In the genomic region with DNA sequence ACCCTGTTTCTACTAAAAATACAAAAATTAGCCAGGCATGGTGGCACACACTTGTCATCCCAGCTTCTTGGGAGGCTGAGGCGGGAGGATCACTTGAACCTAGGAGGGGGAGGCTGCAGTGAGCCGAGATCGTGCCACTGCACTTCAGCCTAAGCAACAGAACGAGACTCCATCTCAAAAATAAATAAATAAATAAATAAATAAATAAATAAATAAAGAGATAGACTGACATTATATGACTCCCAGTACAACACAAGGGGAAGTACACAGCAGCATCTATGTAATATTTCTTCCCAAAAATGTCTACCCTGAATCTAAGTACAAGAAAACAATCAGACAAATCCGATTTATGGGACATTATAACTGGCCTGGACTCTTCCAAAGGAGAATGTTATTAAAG, we compare ENCODE assay signal across 17 cellular contexts. TPM values are rescaled to one million over a fixed set of nuclear protein-coding genes. Genes with fewer than 3 reads are reported as not detected.
A peak's percentile ranks its signal among the peaks of the same experiment; 100 is the strongest.
DNase-seq lines count a peak whose midpoint lies in the region; ATAC-seq and TF ChIP-seq lines count a peak whose summit lies in the region.
"Had no signal": no experiment of that assay in that cellular context is flagged by ENCODE, and none has a peak within 500 bp of the region (broad histone marks: within the 10 kb centered on the region; RNA-seq: fewer than 3 reads in every experiment).

No MANE protein-coding gene starts in this region.

- no peak for ATAC-seq in WTC11
- ATAC-seq: CD8-positive, alpha-beta T cell; GM12878 had no signal

- H3K4me1 Mint-ChIP-seq in WTC11 (peaks cover 14% of the 10 kb centered on the region), endothelial cell (ENCODE audit: unreplicated experiment) (peaks cover 14% of the 10 kb centered on the region)

- H3K36me3 Mint-ChIP-seq in WTC11 (no peaks in the 10 kb centered on the region; the same call in 1 of the 2 replicates), endothelial cell (ENCODE audit: low read depth, unreplicated experiment) (no peaks in the 10 kb centered on the region)

- CTCF ChIA-PET in RWPE1 (lab: Yijun Ruan, JAX) (no interaction called here), WTC11 (lab: Charles Lee) (no interaction called here)

- POLR2A ChIA-PET in RWPE1 (lab: Yijun Ruan, JAX; ENCODE audit: low non-redundant PET), result no interaction called here
- POLR2A ChIA-PET in WTC11 (lab: Charles Lee), result interaction anchor here (0.6 to 0.7 kb wide), 2 partner anchors 29 to 39 kb away, joined by 4 to 5 read pairs; no protein-coding TSS in a partner anchor

- TF ChIP-seq CTCF in RWPE1 (conservative IDR thresholded peaks at IDR 0.05; ENCODE audit: low read depth) (no peak), WTC11 (IDR thresholded peaks at IDR 0.05) (no peak), endothelial cell (IDR thresholded peaks at IDR 0.05; ENCODE audit: unreplicated experiment) (no peak)

- peak overlapping the region; percentile 71; the same call in 1 of the 2 replicates for H3K27ac Mint-ChIP-seq in WTC11
- H3K27ac Mint-ChIP-seq in endothelial cell (ENCODE audit: unreplicated experiment), result no peak overlapping the region
- H3K27ac Mint-ChIP-seq: CD4-positive, alpha-beta T cell; CD8-positive, alpha-beta T cell had no signal

- H3K27me3 Mint-ChIP-seq in WTC11 (ENCODE audit: low read depth) (no peaks in the 10 kb centered on the region), endothelial cell (ENCODE audit: unreplicated experiment) (peaks cover 2% of the 10 kb centered on the region)
- H3K27me3 Mint-ChIP-seq: CD4-positive, alpha-beta T cell had no signal

- DNase-seq in RWPE1 (ENCODE audit: low spot score) (no peak), WTC11 (ENCODE audit: low spot score) (no peak), endothelial cell (ENCODE audit: low spot score) (no peak), Kasumi-1 (lab: John Stamatoyannopoulos, UW) (no peak), CD1c-positive myeloid dendritic cell (ENCODE audit: extremely low spot score) (no peak)
- DNase-seq: 8988T; ACHN; BE2C; C1 segment of cervical spinal cord; Caco-2; Calu3; CD4-positive, alpha-beta T cell; CD8-positive, alpha-beta T cell; DMS79 treated with DMSO at 0.1 percent for 48 hours had no signal

- H3K9me3 Mint-ChIP-seq in WTC11 (peaks cover 4% of the 10 kb centered on the region; the same call in 1 of the 2 replicates), endothelial cell (ENCODE audit: unreplicated experiment) (no peaks in the 10 kb centered on the region)
- H3K9me3 Mint-ChIP-seq: CD4-positive, alpha-beta T cell; CD8-positive, alpha-beta T cell had no signal

- H3K27ac ChIP-seq in RWPE1, result 0 out of 2 replicates have a peak overlapping the region, but pooled peaks have one; percentile 37
- H3K27ac ChIP-seq: BLaER1 had no signal

- H3K4me3 Mint-ChIP-seq in WTC11 (no peak overlapping the region), endothelial cell (ENCODE audit: unreplicated experiment) (no peak overlapping the region)
- H3K4me3 Mint-ChIP-seq: CD14-positive monocyte; CD4-positive, alpha-beta T cell; CD8-positive, alpha-beta T cell had no signal

TF ChIP-seq in WTC11, 78 proteins besides CTCF, POLR2A, EP300 and RAD21:
- TF ChIP-seq MXD4 (CRISPR knock-in tag; IDR thresholded peaks at IDR 0.05; ENCODE audit: borderline replicate concordance) (no peak), ZNF317 (CRISPR knock-in tag; IDR thresholded peaks at IDR 0.05; ENCODE audit: borderline replicate concordance, low read depth) (no peak), JAZF1 (CRISPR knock-in tag; IDR thresholded peaks at IDR 0.05) (no peak), FOXJ3 (CRISPR knock-in tag; IDR thresholded peaks at IDR 0.05; ENCODE audit: borderline replicate concordance) (no peak), ESRRA (CRISPR knock-in tag; IDR thresholded peaks at IDR 0.05; ENCODE audit: borderline replicate concordance) (no peak)
- TF ChIP-seq, protein P1, sequence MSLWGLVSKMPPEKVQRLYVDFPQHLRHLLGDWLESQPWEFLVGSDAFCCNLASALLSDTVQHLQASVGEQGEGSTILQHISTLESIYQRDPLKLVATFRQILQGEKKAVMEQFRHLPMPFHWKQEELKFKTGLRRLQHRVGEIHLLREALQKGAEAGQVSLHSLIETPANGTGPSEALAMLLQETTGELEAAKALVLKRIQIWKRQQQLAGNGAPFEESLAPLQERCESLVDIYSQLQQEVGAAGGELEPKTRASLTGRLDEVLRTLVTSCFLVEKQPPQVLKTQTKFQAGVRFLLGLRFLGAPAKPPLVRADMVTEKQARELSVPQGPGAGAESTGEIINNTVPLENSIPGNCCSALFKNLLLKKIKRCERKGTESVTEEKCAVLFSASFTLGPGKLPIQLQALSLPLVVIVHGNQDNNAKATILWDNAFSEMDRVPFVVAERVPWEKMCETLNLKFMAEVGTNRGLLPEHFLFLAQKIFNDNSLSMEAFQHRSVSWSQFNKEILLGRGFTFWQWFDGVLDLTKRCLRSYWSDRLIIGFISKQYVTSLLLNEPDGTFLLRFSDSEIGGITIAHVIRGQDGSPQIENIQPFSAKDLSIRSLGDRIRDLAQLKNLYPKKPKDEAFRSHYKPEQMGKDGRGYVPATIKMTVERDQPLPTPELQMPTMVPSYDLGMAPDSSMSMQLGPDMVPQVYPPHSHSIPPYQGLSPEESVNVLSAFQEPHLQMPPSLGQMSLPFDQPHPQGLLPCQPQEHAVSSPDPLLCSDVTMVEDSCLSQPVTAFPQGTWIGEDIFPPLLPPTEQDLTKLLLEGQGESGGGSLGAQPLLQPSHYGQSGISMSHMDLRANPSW (CRISPR knock-in tag; conservative IDR thresholded peaks at IDR 0.05; ENCODE audit: low read depth), result no peak

RNA-seq across cellular contexts. Expression of a gene that starts 35.1 kb away (rescaled TPM):
- total RNA-seq in WTC11 (2021) (42.0 to 43.4 TPM (median 42.7 TPM) in 3 replicates), endothelial cell (ENCODE audit: unreplicated experiment) (103 TPM)
